In the genomic region with DNA sequence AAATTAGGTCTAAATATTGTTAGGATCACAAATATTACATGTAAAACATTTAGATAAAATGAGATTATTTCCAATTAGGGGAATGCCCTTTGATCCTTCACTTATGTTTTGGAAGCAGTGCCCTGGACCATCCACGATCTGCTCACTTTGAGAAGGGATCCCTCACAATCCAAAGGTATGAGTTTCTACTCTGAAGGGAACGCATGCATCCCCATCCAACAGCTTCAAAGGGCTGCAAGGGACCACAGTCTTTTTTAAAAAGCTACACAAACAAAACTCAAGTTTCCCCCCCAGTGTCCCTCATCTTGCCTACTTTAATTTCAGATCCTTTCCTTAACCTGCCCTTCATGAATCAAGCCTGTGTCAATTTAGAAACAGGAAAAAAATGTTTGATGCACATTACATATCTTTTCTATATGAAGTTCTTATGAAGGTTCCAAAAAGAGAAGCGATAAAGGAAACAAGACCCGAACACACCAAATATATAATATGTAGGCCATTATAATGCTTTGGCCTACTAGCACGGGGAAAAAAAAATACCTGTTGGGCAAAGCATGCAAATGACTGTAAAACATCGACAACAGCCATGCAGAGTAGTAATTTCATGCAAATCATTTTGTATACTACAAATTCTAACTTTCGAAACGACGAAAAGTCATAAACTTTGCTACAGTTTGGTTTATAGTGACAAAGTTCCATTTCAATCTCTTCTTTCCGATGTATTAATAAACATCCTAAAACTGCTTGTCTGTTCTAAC, we compare ENCODE assay signal across 8 cellular contexts. TPM values are rescaled to one million over a fixed set of nuclear protein-coding genes. Genes with fewer than 3 reads are reported as not detected.
DNase-seq lines count a peak whose midpoint lies in the region; ATAC-seq and TF ChIP-seq lines count a peak whose summit lies in the region.

No MANE protein-coding gene starts in this region.

- POLR2A ChIA-PET in CD4-positive, alpha-beta T cell (lab: Charles Lee) = interaction anchor here (0.9 to 5.1 kb wide), 7 partner anchors 8 to 47 kb away, joined by 4 to 41 read pairs (median 5); a partner anchor contains a TSS

- H3K9ac ChIP-seq in duodenal mucosa (ENCODE audit: low read depth in 1 of 2, low read length in 2 of 2) = peak overlapping the region; percentile 95 to 96

- peaks cover 13 to 20% of the 10 kb centered on the region in 2 donors for H3K4me1 ChIP-seq in duodenal mucosa (ENCODE audit: control insufficient read depth in 1 of 2, insufficient read depth in 2 of 2, low read length in 2 of 2)

- H3K27me3 Mint-ChIP-seq in CD4-positive, alpha-beta T cell = no peaks in the 10 kb centered on the region
- H3K27me3 Mint-ChIP-seq in neural crest cell (ENCODE audit: low read depth) = no peaks in the 10 kb centered on the region

- H3K4me1 Mint-ChIP-seq in CD4-positive, alpha-beta T cell (ENCODE audit: low read depth) = peaks cover 66% of the 10 kb centered on the region
- peaks cover 35% of the 10 kb centered on the region for H3K4me1 Mint-ChIP-seq in neural crest cell

- DNase-seq in CD4-positive, alpha-beta T cell = no peak
- DNase-seq in MG63 (no peak), neural crest cell (ENCODE audit: low read depth, low spot score) (no peak), ACHN (no peak), HCEC 1CT (no peak)
- DNase-seq in activated effector memory CD4-positive, alpha-beta T cell treated with Interleukin-2 at 50 U/mL for 16 hours = no peak

- CTCF ChIA-PET in CD4-positive, alpha-beta T cell (lab: Charles Lee) = interaction anchor here (0.6 to 1.5 kb wide), 2 partner anchors 26 to 679 kb away, joined by 3 to 4 read pairs; a partner anchor contains a TSS

- peaks cover 44% of the 10 kb centered on the region for H3K36me3 ChIP-seq in MG63
- peaks cover 0 to 2% of the 10 kb centered on the region in 2 donors for H3K36me3 ChIP-seq in duodenal mucosa (ENCODE audit: control insufficient read depth in 1 of 2, insufficient read depth in 2 of 2, low read length in 2 of 2)

- H3K9me3 Mint-ChIP-seq in CD4-positive, alpha-beta T cell = no peaks in the 10 kb centered on the region
- H3K9me3 Mint-ChIP-seq in neural crest cell = no peaks in the 10 kb centered on the region

- no peaks in the 10 kb centered on the region for H3K9me3 ChIP-seq in CD4-positive, alpha-beta T cell (ENCODE audit: control insufficient read depth, low read length)
- H3K9me3 ChIP-seq in MG63 (no peaks in the 10 kb centered on the region), duodenal mucosa (ENCODE audit: control insufficient read depth in 1 of 2, low read length in 2 of 2) (no peaks in the 10 kb centered on the region)

- peaks cover 39% of the 10 kb centered on the region for H3K36me3 Mint-ChIP-seq in CD4-positive, alpha-beta T cell (ENCODE audit: low read depth)
- H3K36me3 Mint-ChIP-seq in neural crest cell (ENCODE audit: low read depth) = peaks cover 14% of the 10 kb centered on the region

- H3K27ac ChIP-seq in CD4-positive, alpha-beta T cell (ENCODE audit: low read depth, low read length) = no peak overlapping the region
- H3K27ac ChIP-seq in duodenal mucosa (ENCODE audit: low read depth, low read length) = no peak overlapping the region

- peak overlapping the region; percentile 100 for H3K4me3 Mint-ChIP-seq in CD4-positive, alpha-beta T cell
- H3K4me3 Mint-ChIP-seq in neural crest cell = peak overlapping the region; percentile 99

- H3K4me3 ChIP-seq in MG63 (peak overlapping the region; percentile 90), duodenal mucosa (ENCODE audit: low read depth in 1 of 2, low read length in 2 of 2) (peak overlapping the region; percentile 88 to 95)

- no peaks in the 10 kb centered on the region for H3K27me3 ChIP-seq in CD4-positive, alpha-beta T cell (ENCODE audit: control insufficient read depth, insufficient read depth, low read length)
- H3K27me3 ChIP-seq in MG63 = no peaks in the 10 kb centered on the region
- H3K27me3 ChIP-seq in duodenal mucosa (ENCODE audit: control insufficient read depth in 1 of 2, insufficient read depth in 2 of 2, low read length in 2 of 2) = no peaks in the 10 kb centered on the region

- in situ Hi-C loops in ACHN (cut with HindIII; ENCODE audit: low pct_ligation_motif_present, low pct_unique_long_range_greater_than_20kb, low sequenced_read_pairs) = no loop called here

- intact Hi-C loops in CD4-positive, alpha-beta T cell (cut with DNase I, micrococcal nuclease) = loop anchor here (5.0 to 10.0 kb wide), 3 partner anchors 324 to 794 kb away; a partner anchor contains a TSS

- peak overlapping the region; percentile 99 for H3K27ac Mint-ChIP-seq in CD4-positive, alpha-beta T cell
- peak overlapping the region; percentile 87 for H3K27ac Mint-ChIP-seq in neural crest cell (ENCODE audit: unreplicated experiment)

- ATAC-seq in CD4-positive, alpha-beta T cell (ENCODE audit: poor library complexity) = no peak
- no peak for ATAC-seq in GM18909 (IDR thresholded peaks at IDR 0.05; ENCODE audit: poor library complexity, unreplicated experiment)

- no peak for TF ChIP-seq CTCF in CD4-positive, alpha-beta T cell (IDR thresholded peaks at IDR 0.05)
- no peak for TF ChIP-seq CTCF in neural crest cell (conservative IDR thresholded peaks at IDR 0.05)

RNA-seq across cellular contexts. Expression of a gene that starts 2.0 kb away (rescaled TPM):
- 100 to 1,000 TPM; 129 TPM for total RNA-seq in CD4-positive, alpha-beta T cell
- 31.1 and 54.9 TPM in 2 replicates for total RNA-seq in MG63 (2014; rRNA removed; shearing (Covaris generic); ENCODE audit: low replicate concordance)
- 163 and 169 TPM in 2 replicates for total RNA-seq in neural crest cell

RNA-seq across cellular contexts. Expression of a gene that starts 25.3 kb away (rescaled TPM):
- 10 to 100 TPM; 40.4 to 45.6 TPM for total RNA-seq in CD4-positive, alpha-beta T cell
- 24.4 and 34.0 TPM in 2 replicates for total RNA-seq in MG63 (2014; rRNA removed; shearing (Covaris generic); ENCODE audit: low replicate concordance)
- total RNA-seq in neural crest cell = 48.1 and 49.3 TPM in 2 replicates

RNA-seq across cellular contexts. Expression of a gene that starts 49.1 kb away (rescaled TPM):
- total RNA-seq in CD4-positive, alpha-beta T cell = under 1 TPM; 0.08 to 0.14 TPM
- total RNA-seq in MG63 (2014; rRNA removed; shearing (Covaris generic); ENCODE audit: low replicate concordance) = 10.2 and 11.3 TPM in 2 replicates
- 2.8 and 3.0 TPM in 2 replicates for total RNA-seq in neural crest cell
